Comparison of ENCODE assay signal across 8 cellular contexts in the genomic region with DNA sequence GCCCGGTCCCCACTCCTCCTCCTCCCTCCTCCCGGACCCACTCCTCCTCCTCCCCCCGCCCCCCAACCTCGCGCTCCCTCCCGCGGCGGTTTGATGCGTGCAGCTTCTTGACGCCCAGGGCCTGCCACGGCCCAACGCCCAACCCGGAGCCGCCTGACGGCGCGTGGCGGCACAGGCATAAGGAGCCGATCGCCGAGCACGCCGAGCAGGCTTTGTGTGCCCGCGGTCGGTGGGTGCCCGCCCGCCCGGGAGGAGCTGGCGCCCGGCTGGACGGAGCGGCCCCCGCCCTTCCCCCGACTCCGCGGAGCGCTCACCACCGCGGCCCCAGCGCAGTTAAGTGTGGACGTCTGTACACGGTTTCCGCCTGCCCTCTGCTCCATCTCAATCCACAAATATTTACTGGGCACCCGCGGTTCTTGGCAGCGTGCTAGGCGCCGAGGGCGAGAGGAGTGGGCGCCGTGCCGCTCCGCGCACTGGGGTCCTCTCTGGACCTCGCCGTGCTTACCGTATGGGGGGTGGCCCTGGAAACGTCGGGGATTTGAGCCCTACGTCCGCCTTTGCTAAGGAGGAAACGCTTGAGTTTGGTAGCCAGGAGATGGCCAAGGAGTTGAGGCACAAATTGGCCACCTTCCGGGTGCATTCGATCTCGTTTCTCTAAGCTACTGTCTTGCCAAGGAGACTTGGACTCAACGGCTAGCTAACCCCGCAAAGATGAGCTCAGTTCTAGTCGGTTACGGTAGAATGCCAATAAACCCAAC. TPM values are rescaled to one million over a fixed set of nuclear protein-coding genes. Genes with fewer than 3 reads are reported as not detected.
A peak's percentile ranks its signal among the peaks of the same experiment; 100 is the strongest.
DNase-seq lines count a peak whose midpoint lies in the region; ATAC-seq and TF ChIP-seq lines count a peak whose summit lies in the region.

No MANE protein-coding gene starts in this region.

- H3K27me3 ChIP-seq in skeletal muscle satellite cell (ENCODE audit: control insufficient read depth, insufficient read depth, low read length): no peaks in the 10 kb centered on the region

- peaks cover 39% of the 10 kb centered on the region for H3K4me1 ChIP-seq in skeletal muscle satellite cell (ENCODE audit: control insufficient read depth, insufficient read depth, low read length)

- H3K9ac ChIP-seq in skeletal muscle satellite cell (ENCODE audit: low read depth, low read length): peak overlapping the region; percentile 99

- no peak for TF ChIP-seq CTCF in VCaP (conservative IDR thresholded peaks at IDR 0.05)

- H3K4me3 ChIP-seq in iPS-18c (ENCODE audit: insufficient read depth, low read depth, low read length) (peak overlapping the region; percentile 99), skeletal muscle satellite cell (ENCODE audit: low read length) (peak overlapping the region; percentile 99)

- ATAC-seq in GM18858 (IDR thresholded peaks at IDR 0.05; ENCODE audit: unreplicated experiment) (peak; percentile 51), HG03108 (IDR thresholded peaks at IDR 0.05; ENCODE audit: unreplicated experiment) (peak; percentile 62)

- DNase-seq in 8988T (peak; percentile 96), NCI-H2171 treated with DMSO at 0.1 percent for 48 hours (lab: John Stamatoyannopoulos, UW) (peak; percentile 93), T47D (ENCODE audit: low read depth in 1 of 2, low spot score in 1 of 2) (peak; percentile 90 to 99)

- in situ Hi-C loops in T47D (cut with HindIII; ENCODE audit: low pct_unique_long_range_greater_than_20kb, low sequenced_read_pairs): no loop called here

- H3K9me3 ChIP-seq in iPS-18c (ENCODE audit: control insufficient read depth, insufficient read depth, low read length) (no peaks in the 10 kb centered on the region), skeletal muscle satellite cell (replicated peaks; ENCODE audit: low read length) (no peaks in the 10 kb centered on the region)

- peak overlapping the region; percentile 98 for H3K4me2 ChIP-seq in skeletal muscle satellite cell (ENCODE audit: low read length)

- peak overlapping the region; percentile 97 for H3K27ac ChIP-seq in VCaP

- peaks cover 3% of the 10 kb centered on the region for H3K36me3 ChIP-seq in skeletal muscle satellite cell (ENCODE audit: insufficient read depth, low read length)

RNA-seq across cellular contexts. Expression of gene HDGF, which starts 0.4 kb away (rescaled TPM):
- 153 and 218 TPM in 2 replicates for total RNA-seq in skeletal muscle satellite cell (2012; rRNA removed)

RNA-seq across cellular contexts. Expression of gene MRPL24, which starts 11.0 kb away (rescaled TPM):
- 59.2 and 63.1 TPM in 2 replicates for total RNA-seq in skeletal muscle satellite cell (2012; rRNA removed)

RNA-seq across cellular contexts. Expression of gene PRCC, which starts 15.4 kb away (rescaled TPM):
- total RNA-seq in skeletal muscle satellite cell (2012; rRNA removed): 16.5 and 19.2 TPM in 2 replicates

RNA-seq across cellular contexts. Expression of gene ISG20L2, which starts 23.3 kb away (rescaled TPM):
- 22.1 and 27.4 TPM in 2 replicates for total RNA-seq in skeletal muscle satellite cell (2012; rRNA removed)

RNA-seq across cellular contexts. Expression of gene METTL25B, which starts 23.6 kb away (rescaled TPM):
- 5.7 and 7.1 TPM in 2 replicates for total RNA-seq in skeletal muscle satellite cell (2012; rRNA removed)

Comparison
In these comparisons a context has a peak if more than half of its experiments do, and no peak if none do; other contexts are left out.
1. Peak in every context shown above with its lines: DNase-seq, ATAC-seq, H3K4me3 ChIP-seq and H3K27ac ChIP-seq.